In genomic region chr21:31514598-31514997, GRCh38 we compare ENCODE assay signal across 11 cellular contexts.
A peak's percentile ranks its signal among the peaks of the same experiment; 100 is the strongest.
DNase-seq lines count a peak whose midpoint lies in the region; ATAC-seq and TF ChIP-seq lines count a peak whose summit lies in the region.
"Had no signal": no experiment of that assay in that cellular context is flagged by ENCODE, and none has a peak within 500 bp of the region (broad histone marks: within the 10 kb centered on the region; RNA-seq: fewer than 3 reads in every experiment).

No MANE protein-coding gene starts in this region.

- DNase-seq in HEK293T (ENCODE audit: extremely low spot score): peak; percentile 58
- peak; percentile 78 to 84 for DNase-seq in SJCRH30
- DNase-seq in globus pallidus (ENCODE audit: low spot score): peak; percentile 96
- peak; percentile 96 for DNase-seq in pons (ENCODE audit: low spot score)
- DNase-seq in NCI-H1417 treated with DMSO at 0.1 percent for 48 hours (lab: John Stamatoyannopoulos, UW): no peak
- no peak for DNase-seq in NCI-H524 (lab: John Stamatoyannopoulos, UW)
- no peak for DNase-seq in sigmoid colon
- DNase-seq: DMS79 treated with DMSO at 0.1 percent for 48 hours had no signal

- H3K36me3 ChIP-seq in SJCRH30 (no peaks in the 10 kb centered on the region), sigmoid colon (no peaks in the 10 kb centered on the region)

- POLR2A ChIA-PET in HEK293T (lab: Yijun Ruan, JAX): interaction anchor here (0.6 kb wide), 1 partner anchor 43 kb away, joined by 3 read pairs; no protein-coding TSS in a partner anchor

- no peaks in the 10 kb centered on the region for H3K9me3 ChIP-seq in SJCRH30 (replicated peaks)
- no peaks in the 10 kb centered on the region for H3K9me3 ChIP-seq in sigmoid colon

- CTCF ChIA-PET in HEK293T (lab: Yijun Ruan, JAX): no interaction called here

- no peak for ATAC-seq in GM18519 (IDR thresholded peaks at IDR 0.05; ENCODE audit: low FRiP score, unreplicated experiment)
- ATAC-seq: activated T-helper 17 cell treated with anti-CD3 and anti-CD28 coated beads, Interleukin-2, amount 50 U/mL, for 72 hours had no signal

- TF ChIP-seq POLR2A in sigmoid colon (IDR thresholded peaks at IDR 0.05): no peak

- H3K27ac ChIP-seq in SJCRH30 (no peak overlapping the region), sigmoid colon (no peak overlapping the region)

- intact Hi-C loops in sigmoid colon (cut with DNase I): no loop called here

- H3K4me3 ChIP-seq in SJCRH30 (no peak overlapping the region), sigmoid colon (no peak overlapping the region)
- H3K4me3 ChIP-seq: lung had no signal

- TF ChIP-seq CTCF in sigmoid colon (IDR thresholded peaks at IDR 0.05): no peak

- 40 to 68% methylated on average over 12 of the region's 12 CpGs for WGBS in sigmoid colon, 2 donors

- peaks cover 6% of the 10 kb centered on the region; the same call in 1 of the 2 replicates for H3K4me1 ChIP-seq in SJCRH30
- no peaks in the 10 kb centered on the region for H3K4me1 ChIP-seq in sigmoid colon

- no peak for TF ChIP-seq EP300 in sigmoid colon (IDR thresholded peaks at IDR 0.05)

- H3K27me3 ChIP-seq in SJCRH30 (no peaks in the 10 kb centered on the region), sigmoid colon (no peaks in the 10 kb centered on the region)

TF ChIP-seq in HEK293T, 16 proteins besides CTCF, POLR2A, EP300 and RAD21:
- TF ChIP-seq SUZ12 (IDR thresholded peaks at IDR 0.05) (no peak), BHLHE40 (IDR thresholded peaks at IDR 0.05; ENCODE audit: borderline replicate concordance) (no peak), FOXK2 (IDR thresholded peaks at IDR 0.05) (no peak), CTBP1 (IDR thresholded peaks at IDR 0.05; ENCODE audit: borderline replicate concordance) (no peak), HDGF (IDR thresholded peaks at IDR 0.05; ENCODE audit: borderline replicate concordance) (no peak), NFRKB (IDR thresholded peaks at IDR 0.05) (no peak), SP1 (IDR thresholded peaks at IDR 0.05) (no peak), ARNT (IDR thresholded peaks at IDR 0.05) (no peak), L3MBTL2 (conservative IDR thresholded peaks at IDR 0.05) (no peak), ELF4 (IDR thresholded peaks at IDR 0.05) (no peak), FOXM1 (IDR thresholded peaks at IDR 0.05; ENCODE audit: borderline replicate concordance) (no peak), FOXA1 (IDR thresholded peaks at IDR 0.05) (no peak), TARDBP (IDR thresholded peaks at IDR 0.05) (no peak), LEF1 (IDR thresholded peaks at IDR 0.05; ENCODE audit: borderline replicate concordance) (no peak), PKNOX1 (IDR thresholded peaks at IDR 0.05) (no peak), ZNF384 (IDR thresholded peaks at IDR 0.05) (no peak)

Comparison
In these comparisons a context has a peak if more than half of its experiments do, and no peak if none do; other contexts are left out.
1. DNase-seq: peak in HEK293T (single experiment), SJCRH30 (2 of 2), globus pallidus (single experiment) and pons (single experiment); none in NCI-H1417 treated with DMSO at 0.1 percent for 48 hours (single experiment), NCI-H524 (0 of 2) and sigmoid colon (single experiment).